8 cellular contexts compared by ENCODE assay signal in genomic region chr2:126658316-126658909, GRCh38. TPM values are rescaled to one million over a fixed set of nuclear protein-coding genes. Genes with fewer than 3 reads are reported as not detected.
DNase-seq lines count a peak whose midpoint lies in the region; ATAC-seq, FAIRE-seq and TF ChIP-seq lines count a peak whose summit lies in the region.

No MANE protein-coding gene starts in this region.

- peak; percentile 7 for ATAC-seq in HG02759 (IDR thresholded peaks at IDR 0.05; ENCODE audit: unreplicated experiment)
- ATAC-seq in HG02798 (IDR thresholded peaks at IDR 0.05; ENCODE audit: poor library complexity, unreplicated experiment): no peak

- TF ChIP-seq CTCF in GM12875 (IDR thresholded peaks at IDR 0.05; ENCODE audit: borderline replicate concordance, insufficient read depth, low read depth, low read length) (no peak), astrocyte (IDR thresholded peaks at IDR 0.05; ENCODE audit: insufficient read depth, low read depth, low read length) (no peak)

- peaks cover 6% of the 10 kb centered on the region for H4K20me1 ChIP-seq in astrocyte (ENCODE audit: insufficient read depth, low read length)

- H3K27me3 Mint-ChIP-seq in astrocyte (ENCODE audit: low read depth, unreplicated experiment): peaks cover 13% of the 10 kb centered on the region

- H2BK5ac ChIP-seq in neuronal stem cell (ENCODE audit: low read length): peak overlapping the region; percentile 62

- H3K27ac Mint-ChIP-seq in astrocyte (ENCODE audit: unreplicated experiment): peak overlapping the region; percentile 77

- H3K27me3 ChIP-seq in astrocyte (ENCODE audit: insufficient read depth, low read length) (no peaks in the 10 kb centered on the region), neuronal stem cell (ENCODE audit: control insufficient read depth in 3 of 3, insufficient read depth in 3 of 3, low read depth in 1 of 3, low read length in 3 of 3) (peaks cover 0 to 2% (median 0%) of the 10 kb centered on the region in 3 experiments)

- H2AK5ac ChIP-seq in neuronal stem cell (ENCODE audit: low read depth, low read length): peak overlapping the region; percentile 66

- H3K9me3 ChIP-seq in astrocyte (ENCODE audit: insufficient read depth, low read depth, low read length) (no peaks in the 10 kb centered on the region), neuronal stem cell (replicated peaks in 1 of 2; ENCODE audit: control insufficient read depth in 2 of 2, insufficient read depth in 1 of 2, low read depth in 1 of 2, low read length in 2 of 2) (no peaks in the 10 kb centered on the region)

- H3K14ac ChIP-seq in neuronal stem cell (ENCODE audit: low read length): no peak overlapping the region

- H2BK120ac ChIP-seq in neuronal stem cell (ENCODE audit: low read depth, low read length): no peak overlapping the region

- peak overlapping the region; percentile 92 for H3K4me3 Mint-ChIP-seq in astrocyte (ENCODE audit: unreplicated experiment)

- peak overlapping the region; percentile 27 for H3K23ac ChIP-seq in neuronal stem cell (ENCODE audit: low read depth, low read length, poor library complexity)

- H3K27ac ChIP-seq in astrocyte (ENCODE audit: low read depth, low read length): peak overlapping the region; percentile 83
- H3K27ac ChIP-seq in neuronal stem cell (replicated peaks; ENCODE audit: low read length): no peak overlapping the region

- H4K91ac ChIP-seq in neuronal stem cell (ENCODE audit: low read depth, low read length, poor library complexity): no peak overlapping the region

- H3K4ac ChIP-seq in neuronal stem cell (ENCODE audit: low read length): no peak overlapping the region

- H3K36me3 Mint-ChIP-seq in astrocyte (ENCODE audit: low read depth, unreplicated experiment): peaks cover 3% of the 10 kb centered on the region

- H3K9me3 Mint-ChIP-seq in astrocyte (ENCODE audit: unreplicated experiment): no peaks in the 10 kb centered on the region

- peaks cover 29% of the 10 kb centered on the region for H3K4me1 Mint-ChIP-seq in astrocyte (ENCODE audit: low read depth, unreplicated experiment)

- no peak overlapping the region for H4K8ac ChIP-seq in neuronal stem cell (ENCODE audit: low read depth, low read length)

- H3K4me2 ChIP-seq in astrocyte (ENCODE audit: low read length) (peak overlapping the region; percentile 97), neuronal stem cell (ENCODE audit: insufficient read depth, low read length, poor library complexity, severe bottlenecking) (no peak overlapping the region)

- FAIRE-seq in astrocyte (lab: Jason Lieb, UNC) (no peak), HTR-8/SVneo (lab: Jason Lieb, UNC) (no peak)

- DNase-seq in astrocyte (ENCODE audit: low read depth) (no peak), neuronal stem cell (ENCODE audit: low spot score) (no peak), HTR-8/SVneo (ENCODE audit: insufficient read length, low spot score) (no peak), islet precursor cell (no peak)
- DNase-seq in activated CD4-positive, alpha-beta T cell treated with anti-CD3 and anti-CD28 coated beads for 48 hours: no peak

- H3K9ac ChIP-seq in astrocyte (ENCODE audit: low read length): peak overlapping the region; percentile 94
- no peak overlapping the region for H3K9ac ChIP-seq in neuronal stem cell (ENCODE audit: low read depth, low read length, poor library complexity)

- H2AFZ ChIP-seq in astrocyte (ENCODE audit: low read depth, low read length): no peak overlapping the region
- H2AFZ ChIP-seq in neuronal stem cell (ENCODE audit: low read length): peak overlapping the region; percentile 82

- H3K79me1 ChIP-seq in neuronal stem cell (ENCODE audit: low read depth, low read length): peaks cover 5% of the 10 kb centered on the region

- H3K36me3 ChIP-seq in astrocyte (ENCODE audit: insufficient read depth, low read length) (no peaks in the 10 kb centered on the region), neuronal stem cell (replicated peaks in 1 of 2; ENCODE audit: control insufficient read depth in 2 of 2, insufficient read depth in 2 of 2, low read length in 2 of 2) (peaks cover 0 to 14% of the 10 kb centered on the region in 2 donors)

- peak overlapping the region; percentile 90 for H2BK15ac ChIP-seq in neuronal stem cell (ENCODE audit: low read length)

- H3K4me1 ChIP-seq in astrocyte (ENCODE audit: insufficient read depth, low read length): peaks cover 35% of the 10 kb centered on the region
- peaks cover 23% of the 10 kb centered on the region in 2 donors for H3K4me1 ChIP-seq in neuronal stem cell (ENCODE audit: control insufficient read depth in 2 of 2, insufficient read depth in 1 of 2, low read depth in 1 of 2, low read length in 2 of 2)

- H3K18ac ChIP-seq in neuronal stem cell (ENCODE audit: low read length): peak overlapping the region; percentile 61

- WGBS in neuronal stem cell (ENCODE audit: extremely low coverage in 2 of 2, insufficient read length in 2 of 2, insufficient replicate concordance in 1 of 2), 2 donors: no CpG with 5 or more reads among the region's 2 CpGs

- no peak overlapping the region for H2BK12ac ChIP-seq in neuronal stem cell (ENCODE audit: low read length)

- H3K4me3 ChIP-seq in GM12875 (ENCODE audit: low read depth, low read length) (peak overlapping the region; percentile 94), astrocyte (ENCODE audit: insufficient read depth, low read depth, low read length) (peak overlapping the region; percentile 8), neuronal stem cell (ENCODE audit: low read length in 2 of 2) (peak overlapping the region in 1 of 2 donors; percentile 86)

- peaks cover 21% of the 10 kb centered on the region for H3K79me2 ChIP-seq in astrocyte (ENCODE audit: insufficient read depth, low read length)

RNA-seq across cellular contexts. Expression of gene GYPC, which starts 2.5 kb away (rescaled TPM):
- total RNA-seq in astrocyte: 26.5 and 29.3 TPM in 2 replicates
- 24.1 TPM for polyA plus RNA-seq in neuronal stem cell (2013, experiment 1 of 2)
- 24.1 TPM for polyA plus RNA-seq in neuronal stem cell (2013, experiment 2 of 2)
